In genomic region chr6:143370972-143371371, GRCh38 we compare ENCODE assay signal across 20 cellular contexts.
DNase-seq lines count a peak whose midpoint lies in the region; ATAC-seq, FAIRE-seq and TF ChIP-seq lines count a peak whose summit lies in the region.
"Had no signal": no experiment of that assay in that cellular context is flagged by ENCODE, and none has a peak within 500 bp of the region (broad histone marks: within the 10 kb centered on the region; RNA-seq: fewer than 3 reads in every experiment).

No MANE protein-coding gene starts in this region.

- no TSS peak for BruUV-seq in K562 (replicated peaks; lab: Mats Ljungman, UMichigan)

- no peak for TF ChIP-seq CTCF in OCI-LY3 (IDR thresholded peaks at IDR 0.05; ENCODE audit: low read depth, low read length)
- no peak for TF ChIP-seq CTCF in K562 (IDR thresholded peaks at IDR 0.05 in 2 of 3, conservative IDR thresholded peaks at IDR 0.05 in 1 of 3; ENCODE audit: insufficient read depth in 2 of 3, low read depth in 1 of 3, low read length in 3 of 3)

- POLR2A ChIA-PET in K562 (lab: Yijun Ruan, JAX): no interaction called here

- CTCF ChIA-PET in K562 (lab: Yijun Ruan, JAX; ENCODE audit: low intra/inter-chr PET ratio): interaction anchor here (0.6 kb wide), 1 partner anchor 122 kb away, joined by 3 read pairs; no protein-coding TSS in a partner anchor

- in situ Hi-C loops in K562 (cut with MboI): no loop called here

- TF ChIP-seq RAD21 in K562 (CRISPR knock-in tag; conservative IDR thresholded peaks at IDR 0.05 in 1 of 2, IDR thresholded peaks at IDR 0.05 in 1 of 2): no peak

- WGBS in K562 (ENCODE audit: insufficient coverage, low coverage, missing lambda C conversion rate): 0% methylated on average over 5 of the region's 5 CpGs

- TF ChIP-seq POLR2A in K562 (conservative IDR thresholded peaks at IDR 0.05): no peak

- no peak for FAIRE-seq in K562 (lab: Jason Lieb, UNC)
- FAIRE-seq: G401.6, GM12892 had no signal

- H2AFZ ChIP-seq in OCI-LY3 (ENCODE audit: low read depth, low read length): no peak overlapping the region
- H2AFZ ChIP-seq in K562 (ENCODE audit: low read depth, low read length): no peak overlapping the region

- H3K27me3 ChIP-seq in OCI-LY3 (ENCODE audit: low read depth, low read length) (no peaks in the 10 kb centered on the region), K562 (ENCODE audit: control insufficient read depth in 2 of 2, insufficient read depth in 2 of 2, low read length in 2 of 2) (peaks cover 0 to 9% of the 10 kb centered on the region in 2 experiments; a peak in 1 of 5 replicates)
- H3K27me3 ChIP-seq: BLaER1 had no signal

- H3K9me1 ChIP-seq in K562 (ENCODE audit: control insufficient read depth, insufficient read depth, low read length): no peaks in the 10 kb centered on the region

- intact Hi-C loops in K562 (cut with micrococcal nuclease): no loop called here

- ATAC-seq in K562: no peak
- ATAC-seq: HCT116 had no signal

- no peaks in the 10 kb centered on the region for H3K36me3 ChIP-seq in OCI-LY3 (replicated peaks; ENCODE audit: low read depth, low read length)
- no peaks in the 10 kb centered on the region for H3K36me3 ChIP-seq in K562 (ENCODE audit: control insufficient read depth, insufficient read depth, low read length)
- H3K36me3 ChIP-seq: BLaER1 had no signal

- H4K20me1 ChIP-seq in OCI-LY3 (ENCODE audit: insufficient read depth, low read length): no peaks in the 10 kb centered on the region
- H4K20me1 ChIP-seq in K562 (replicated peaks; ENCODE audit: control insufficient read depth, insufficient read depth, low read length): no peaks in the 10 kb centered on the region
- H4K20me1 ChIP-seq: BLaER1 had no signal

- H3K4me2 ChIP-seq in OCI-LY3 (ENCODE audit: low read length) (peak overlapping the region; percentile 48), K562 (ENCODE audit: insufficient read depth, low read length) (no peak overlapping the region)
- H3K4me2 ChIP-seq: BLaER1 had no signal

- H3K79me2 ChIP-seq in OCI-LY3 (ENCODE audit: low read length) (no peaks in the 10 kb centered on the region), K562 (ENCODE audit: control insufficient read depth, insufficient read depth, low read length) (no peaks in the 10 kb centered on the region)

- H3K4me3 ChIP-seq in OCI-LY3 (ENCODE audit: low read length): no peak overlapping the region
- no peak overlapping the region for H3K4me3 ChIP-seq in K562
- H3K4me3 ChIP-seq: BLaER1 had no signal

- DNase-seq in COLO829 (ENCODE audit: low spot score): peak; percentile 23
- no peak for DNase-seq in K562 (ENCODE audit: extremely low read depth in 1 of 4, low spot score in 3 of 4)
- peak; percentile 24 for DNase-seq in foreskin melanocyte
- DNase-seq in NCI-H524 (lab: John Stamatoyannopoulos, UW): no peak
- DNase-seq in NCI-H146 (lab: John Stamatoyannopoulos, UW): no peak
- no peak for DNase-seq in activated effector memory CD4-positive, alpha-beta T cell treated with Interleukin-2 at 50 U/mL for 16 hours
- DNase-seq: Calu3; CD4-positive, CD25-positive, alpha-beta regulatory T cell; CD8-positive, alpha-beta memory T cell; COR-L47; DMS53; DND-41; GOT3; H7 had no signal

- H3K4me1 ChIP-seq in OCI-LY3 (ENCODE audit: low read length): peaks cover 68% of the 10 kb centered on the region
- no peaks in the 10 kb centered on the region for H3K4me1 ChIP-seq in K562 (replicated peaks in 1 of 2; ENCODE audit: control insufficient read depth in 2 of 2, insufficient read depth in 2 of 2, low read length in 2 of 2)

- TF ChIP-seq EP300 in K562 (IDR thresholded peaks at IDR 0.05; ENCODE audit: low read length): no peak

- H3K27ac ChIP-seq in OCI-LY3 (ENCODE audit: low read length) (no peak overlapping the region; the same call in 1 of the 2 replicates), K562 (ENCODE audit: extremely low read depth, low read depth, low read length) (no peak overlapping the region)
- H3K27ac ChIP-seq: BLaER1, C4-2B had no signal

- H3K9ac ChIP-seq in OCI-LY3 (ENCODE audit: low read length) (no peak overlapping the region), K562 (ENCODE audit: insufficient read depth in 1 of 2, low read depth in 2 of 2, low read length in 2 of 2) (no peak overlapping the region)
- H3K9ac ChIP-seq: BLaER1 had no signal

- no peaks in the 10 kb centered on the region for H3K9me3 ChIP-seq in OCI-LY3 (ENCODE audit: insufficient read depth, low read length)
- H3K9me3 ChIP-seq in K562 (replicated peaks; ENCODE audit: control insufficient read depth, insufficient read depth, low read depth, low read length): no peaks in the 10 kb centered on the region
- H3K9me3 ChIP-seq: BLaER1 had no signal

TF ChIP-seq in K562, 482 proteins besides CTCF, POLR2A, EP300 and RAD21:
- TF ChIP-seq YBX1 (IDR thresholded peaks at IDR 0.05) (no peak), C11orf30 (IDR thresholded peaks at IDR 0.05; ENCODE audit: low read depth) (peak; percentile 89), ZNF561 (CRISPR knock-in tag; conservative IDR thresholded peaks at IDR 0.05) (no peak), ZNF3 (CRISPR knock-in tag; IDR thresholded peaks at IDR 0.05) (no peak), MAFF (IDR thresholded peaks at IDR 0.05; ENCODE audit: low read length) (peak; percentile 96), ZNF316 (IDR thresholded peaks at IDR 0.05) (peak; percentile 95), MAFK (IDR thresholded peaks at IDR 0.05; ENCODE audit: low read length) (peak; percentile 93), SMAD3 (CRISPR knock-in tag; conservative IDR thresholded peaks at IDR 0.05) (no peak), MAFG (tag; conservative IDR thresholded peaks at IDR 0.05) (peak; percentile 89)

Comparison
In these comparisons a context has a peak if more than half of its experiments do, and no peak if none do; other contexts are left out.
1. DNase-seq: peak in COLO829 (single experiment) and foreskin melanocyte (single experiment); none in K562 (0 of 4), NCI-H524 (0 of 2), NCI-H146 (single experiment) and activated effector memory CD4-positive, alpha-beta T cell treated with Interleukin-2 at 50 U/mL for 16 hours (single experiment).